In the genomic region with DNA sequence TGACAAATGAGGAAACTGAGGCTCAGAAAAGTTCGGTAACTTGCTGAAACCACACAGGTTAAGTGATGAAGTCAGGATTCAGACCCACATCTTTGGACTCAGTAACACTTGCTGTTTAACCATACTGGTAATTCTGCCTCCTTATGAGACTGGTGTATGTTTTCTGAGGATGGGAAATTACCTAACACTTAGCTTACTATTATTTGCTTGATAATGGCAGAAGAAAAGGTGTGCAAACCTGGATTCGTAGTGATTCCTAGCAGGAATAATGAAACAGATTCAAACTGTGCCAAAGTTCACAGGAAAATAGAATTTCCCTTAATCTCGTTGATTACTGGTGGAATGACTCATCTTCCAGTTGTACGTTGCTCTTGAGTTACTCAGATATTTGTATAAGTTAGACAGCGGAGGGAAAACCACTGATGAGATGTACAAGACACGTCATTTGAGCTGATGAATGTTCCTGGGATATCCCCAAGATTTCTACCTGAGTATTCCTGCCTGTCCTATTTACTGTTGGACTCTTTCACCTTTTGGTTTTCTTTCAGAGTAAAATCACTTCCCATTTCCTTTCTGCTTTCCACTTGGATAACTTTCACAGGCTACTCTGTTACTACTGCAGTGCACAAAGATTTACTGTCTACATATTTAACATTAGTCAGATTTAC, we compare ENCODE assay signal across 10 cellular contexts. TPM values are rescaled to one million over a fixed set of nuclear protein-coding genes. Genes with fewer than 3 reads are reported as not detected.
DNase-seq lines count a peak whose midpoint lies in the region; ATAC-seq and TF ChIP-seq lines count a peak whose summit lies in the region.
"Had no signal": no experiment of that assay in that cellular context is flagged by ENCODE, and none has a peak within 500 bp of the region (broad histone marks: within the 10 kb centered on the region; RNA-seq: fewer than 3 reads in every experiment).

No MANE protein-coding gene starts in this region.

- peaks cover 0 to 7% (median 3%) of the 10 kb centered on the region in 4 donors for H3K36me3 ChIP-seq in upper lobe of left lung
- H3K36me3 ChIP-seq: HAP-1 had no signal

- no peaks in the 10 kb centered on the region for H3K9me3 ChIP-seq in upper lobe of left lung
- H3K9me3 ChIP-seq: HAP-1 had no signal

- no peak overlapping the region for H3K4me3 ChIP-seq in upper lobe of left lung
- H3K4me3 ChIP-seq: HAP-1 had no signal

- peak in 3 of 4 donors; percentile 6 to 95 (median 33) for TF ChIP-seq EP300 in upper lobe of left lung (IDR thresholded peaks at IDR 0.05)

- H3K4me3 Mint-ChIP-seq in activated T-cell treated with anti-CD3 and anti-CD28 coated beads, Interleukin-2, amount 50 U/mL, for 72 hours, result peak overlapping the region; percentile 49 to 57
- H3K4me3 Mint-ChIP-seq in T-helper 1 cell treated with Interleukin-12 subunit alpha and Interleukin-12 subunit beta and Interleukin-4 antibody, amounts not matched to agents 30 μg/mL and 1 μg/mL, for 36 hours, result peak overlapping the region; percentile 21

- peak overlapping the region; percentile 25 for H3K27ac Mint-ChIP-seq in activated T-cell treated with anti-CD3 and anti-CD28 coated beads, Interleukin-2, amount 50 U/mL, for 72 hours
- peak overlapping the region; percentile 33 for H3K27ac Mint-ChIP-seq in T-helper 1 cell treated with Interleukin-12 subunit alpha and Interleukin-12 subunit beta and Interleukin-4 antibody, amounts not matched to agents 30 μg/mL and 1 μg/mL, for 36 hours

- no peak for TF ChIP-seq POLR2A in upper lobe of left lung (IDR thresholded peaks at IDR 0.05)

- H3K4me1 Mint-ChIP-seq in activated T-cell treated with anti-CD3 and anti-CD28 coated beads, Interleukin-2, amount 50 U/mL, for 72 hours (ENCODE audit: low read depth), result peaks cover 50% of the 10 kb centered on the region
- H3K4me1 Mint-ChIP-seq in T-helper 1 cell treated with Interleukin-12 subunit alpha and Interleukin-12 subunit beta and Interleukin-4 antibody, amounts not matched to agents 30 μg/mL and 1 μg/mL, for 36 hours (ENCODE audit: low read depth), result peaks cover 53% of the 10 kb centered on the region

- DNase-seq in activated T-cell treated with anti-CD3 and anti-CD28 coated beads, Interleukin-2, amount 50 U/mL, for 72 hours, result no peak
- DNase-seq in activated T-cell treated with anti-CD3 and anti-CD28 coated beads, Interleukin-2, amount 50 U/mL, for 1 hour, result no peak
- DNase-seq in foreskin keratinocyte (peak; percentile 96 to 98), upper lobe of left lung (no peak), NCI-H446 (lab: John Stamatoyannopoulos, UW) (no peak), NCI-H146 treated with DMSO at 0.1 percent for 48 hours (lab: John Stamatoyannopoulos, UW; ENCODE audit: unreplicated experiment) (no peak), SIG-M5 (lab: John Stamatoyannopoulos, UW) (no peak)
- DNase-seq: activated T-cell treated with anti-CD3 and anti-CD28 coated beads, Interleukin-2, amount 50 U/mL, for 4 hours had no signal

- peaks cover 40% of the 10 kb centered on the region for H3K4me1 ChIP-seq in foreskin keratinocyte
- peaks cover 20 to 27% (median 23%) of the 10 kb centered on the region in 4 donors for H3K4me1 ChIP-seq in upper lobe of left lung

- WGBS in upper lobe of left lung, 2 donors, result 42 to 46% methylated on average over 6 of the region's 6 CpGs

- no peaks in the 10 kb centered on the region for H3K27me3 Mint-ChIP-seq in activated T-cell treated with anti-CD3 and anti-CD28 coated beads, Interleukin-2, amount 50 U/mL, for 72 hours (ENCODE audit: low read depth)
- no peaks in the 10 kb centered on the region for H3K27me3 Mint-ChIP-seq in T-helper 1 cell treated with Interleukin-12 subunit alpha and Interleukin-12 subunit beta and Interleukin-4 antibody, amounts not matched to agents 30 μg/mL and 1 μg/mL, for 36 hours (ENCODE audit: low read depth)

- ATAC-seq in activated T-cell treated with anti-CD3 and anti-CD28 coated beads, Interleukin-2, amount 50 U/mL, for 72 hours (replicated peaks in 1 of 2), result peak; percentile 79 to 91
- ATAC-seq in foreskin keratinocyte (peak; percentile 98), upper lobe of left lung (ENCODE audit: low FRiP score in 2 of 2) (no peak)

- H3K27me3 ChIP-seq in foreskin keratinocyte (no peaks in the 10 kb centered on the region), upper lobe of left lung (no peaks in the 10 kb centered on the region)

- H3K9me3 Mint-ChIP-seq in activated T-cell treated with anti-CD3 and anti-CD28 coated beads, Interleukin-2, amount 50 U/mL, for 72 hours, result no peaks in the 10 kb centered on the region
- H3K9me3 Mint-ChIP-seq in T-helper 1 cell treated with Interleukin-12 subunit alpha and Interleukin-12 subunit beta and Interleukin-4 antibody, amounts not matched to agents 30 μg/mL and 1 μg/mL, for 36 hours, result no peaks in the 10 kb centered on the region
- H3K9me3 Mint-ChIP-seq: activated T-cell treated with anti-CD3 and anti-CD28 coated beads, Interleukin-2, amount 50 U/mL, for 4 hours had no signal

- H3K36me3 Mint-ChIP-seq in activated T-cell treated with anti-CD3 and anti-CD28 coated beads, Interleukin-2, amount 50 U/mL, for 72 hours (ENCODE audit: insufficient read depth in 2 of 2), result peaks cover 6 to 18% of the 10 kb centered on the region in 2 donors
- H3K36me3 Mint-ChIP-seq in T-helper 1 cell treated with Interleukin-12 subunit alpha and Interleukin-12 subunit beta and Interleukin-4 antibody, amounts not matched to agents 30 μg/mL and 1 μg/mL, for 36 hours (ENCODE audit: low read depth), result peaks cover 33% of the 10 kb centered on the region

- TF ChIP-seq CTCF in foreskin keratinocyte (conservative IDR thresholded peaks at IDR 0.05), result no peak
- TF ChIP-seq CTCF in upper lobe of left lung (IDR thresholded peaks at IDR 0.05), result no peak

- H3K27ac ChIP-seq in foreskin keratinocyte, result peak overlapping the region; percentile 74
- peak overlapping the region in 1 of 4 donors; percentile 70 for H3K27ac ChIP-seq in upper lobe of left lung

RNA-seq across cellular contexts. Expression of a gene that starts 37.5 kb away (rescaled TPM):
- total RNA-seq in activated T-cell treated with anti-CD3 and anti-CD28 coated beads, Interleukin-2, amount 50 U/mL, for 72 hours, result 10 to 100 TPM; 33.0 to 36.0 TPM
- 37.6 and 39.8 TPM in 2 replicates for total RNA-seq in foreskin keratinocyte
- 26.9 and 31.4 TPM in 2 replicates for polyA plus RNA-seq in foreskin keratinocyte
- total RNA-seq in upper lobe of left lung, result 10 to 100 TPM; 19.0 to 43.3 (median 30.2) TPM

RNA-seq across cellular contexts. Expression of a gene that starts 38.1 kb away (rescaled TPM):
- 10 to 100 TPM; 66.5 to 83.7 TPM for total RNA-seq in activated T-cell treated with anti-CD3 and anti-CD28 coated beads, Interleukin-2, amount 50 U/mL, for 72 hours
- total RNA-seq in foreskin keratinocyte (10.8 and 15.1 TPM in 2 replicates), upper lobe of left lung (10 to 100 TPM; 14.6 to 26.2 (median 21.1) TPM)
- polyA plus RNA-seq in foreskin keratinocyte, result 11.8 and 14.3 TPM in 2 replicates

Comparison
In these comparisons a context has a peak if more than half of its experiments do, and no peak if none do; other contexts are left out.
1. ATAC-seq: peak in activated T-cell treated with anti-CD3 and anti-CD28 coated beads, Interleukin-2, amount 50 U/mL, for 72 hours (2 of 2) and foreskin keratinocyte (single experiment); none in upper lobe of left lung (0 of 2).
2. DNase-seq: peak in foreskin keratinocyte (2 of 2); none in activated T-cell treated with anti-CD3 and anti-CD28 coated beads, Interleukin-2, amount 50 U/mL, for 72 hours (0 of 2), activated T-cell treated with anti-CD3 and anti-CD28 coated beads, Interleukin-2, amount 50 U/mL, for 1 hour (single experiment), upper lobe of left lung (0 of 2), NCI-H446 (0 of 2), NCI-H146 treated with DMSO at 0.1 percent for 48 hours (single experiment) and SIG-M5 (single experiment).